In the genomic region with DNA sequence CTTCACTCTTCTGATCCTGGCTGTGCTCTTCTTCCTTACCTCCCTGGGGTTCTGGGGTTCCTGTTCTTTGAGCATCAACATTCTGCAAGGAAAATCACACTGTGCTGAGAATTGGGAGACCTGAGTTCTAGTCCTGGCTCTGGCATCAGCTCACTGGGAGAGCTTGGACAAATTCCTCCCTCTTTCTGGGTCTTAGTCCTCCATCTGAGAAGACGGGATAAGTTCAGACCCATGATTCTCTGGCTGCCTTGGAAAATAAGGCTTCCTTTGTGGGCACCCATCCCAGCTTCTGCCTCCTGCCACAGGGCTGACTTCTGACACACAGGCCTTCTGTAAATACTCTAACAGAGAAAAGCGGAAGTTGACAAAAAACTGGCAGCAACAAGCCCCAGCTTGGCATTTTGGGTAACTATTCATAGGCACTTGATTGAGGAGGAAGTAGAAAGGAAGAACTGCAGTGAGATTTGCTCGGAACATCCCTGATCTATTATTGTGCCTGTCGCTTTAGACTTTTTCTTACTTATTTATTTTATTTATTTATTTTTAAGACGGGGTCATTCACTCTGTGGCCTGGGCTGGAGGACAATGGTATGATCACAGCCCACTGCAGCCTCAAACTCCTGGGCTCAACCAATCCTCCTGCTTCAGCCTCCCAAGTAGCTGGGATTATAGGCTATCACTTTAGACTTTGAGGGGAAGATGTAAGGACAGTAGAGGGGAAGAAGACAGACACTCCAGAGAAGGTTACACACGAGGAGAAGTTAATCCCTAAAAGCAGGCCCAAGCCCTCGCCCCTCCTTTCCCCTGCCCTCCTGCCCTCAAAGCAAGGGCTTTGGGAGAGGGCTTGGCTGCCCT, we compare ENCODE assay signal across 1 cellular context.
TF ChIP-seq lines count a peak whose summit lies in the region.

No MANE protein-coding gene starts in this region.

TF ChIP-seq in GM12878, 131 proteins besides CTCF, POLR2A, EP300 and RAD21 (continued from another document):
- TF ChIP-seq, protein P1, sequence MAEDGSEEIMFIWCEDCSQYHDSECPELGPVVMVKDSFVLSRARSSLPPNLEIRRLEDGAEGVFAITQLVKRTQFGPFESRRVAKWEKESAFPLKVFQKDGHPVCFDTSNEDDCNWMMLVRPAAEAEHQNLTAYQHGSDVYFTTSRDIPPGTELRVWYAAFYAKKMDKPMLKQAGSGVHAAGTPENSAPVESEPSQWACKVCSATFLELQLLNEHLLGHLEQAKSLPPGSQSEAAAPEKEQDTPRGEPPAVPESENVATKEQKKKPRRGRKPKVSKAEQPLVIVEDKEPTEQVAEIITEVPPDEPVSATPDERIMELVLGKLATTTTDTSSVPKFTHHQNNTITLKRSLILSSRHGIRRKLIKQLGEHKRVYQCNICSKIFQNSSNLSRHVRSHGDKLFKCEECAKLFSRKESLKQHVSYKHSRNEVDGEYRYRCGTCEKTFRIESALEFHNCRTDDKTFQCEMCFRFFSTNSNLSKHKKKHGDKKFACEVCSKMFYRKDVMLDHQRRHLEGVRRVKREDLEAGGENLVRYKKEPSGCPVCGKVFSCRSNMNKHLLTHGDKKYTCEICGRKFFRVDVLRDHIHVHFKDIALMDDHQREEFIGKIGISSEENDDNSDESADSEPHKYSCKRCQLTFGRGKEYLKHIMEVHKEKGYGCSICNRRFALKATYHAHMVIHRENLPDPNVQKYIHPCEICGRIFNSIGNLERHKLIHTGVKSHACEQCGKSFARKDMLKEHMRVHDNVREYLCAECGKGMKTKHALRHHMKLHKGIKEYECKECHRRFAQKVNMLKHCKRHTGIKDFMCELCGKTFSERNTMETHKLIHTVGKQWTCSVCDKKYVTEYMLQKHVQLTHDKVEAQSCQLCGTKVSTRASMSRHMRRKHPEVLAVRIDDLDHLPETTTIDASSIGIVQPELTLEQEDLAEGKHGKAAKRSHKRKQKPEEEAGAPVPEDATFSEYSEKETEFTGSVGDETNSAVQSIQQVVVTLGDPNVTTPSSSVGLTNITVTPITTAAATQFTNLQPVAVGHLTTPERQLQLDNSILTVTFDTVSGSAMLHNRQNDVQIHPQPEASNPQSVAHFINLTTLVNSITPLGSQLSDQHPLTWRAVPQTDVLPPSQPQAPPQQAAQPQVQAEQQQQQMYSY (CRISPR knock-in tag; IDR thresholded peaks at IDR 0.05) = no peak
- TF ChIP-seq CHD4 (IDR thresholded peaks at IDR 0.05) = no peak
- TF ChIP-seq BMI1 (IDR thresholded peaks at IDR 0.05; ENCODE audit: borderline replicate concordance) = no peak
- no peak for TF ChIP-seq HDGF (IDR thresholded peaks at IDR 0.05)
- TF ChIP-seq, protein P2, sequence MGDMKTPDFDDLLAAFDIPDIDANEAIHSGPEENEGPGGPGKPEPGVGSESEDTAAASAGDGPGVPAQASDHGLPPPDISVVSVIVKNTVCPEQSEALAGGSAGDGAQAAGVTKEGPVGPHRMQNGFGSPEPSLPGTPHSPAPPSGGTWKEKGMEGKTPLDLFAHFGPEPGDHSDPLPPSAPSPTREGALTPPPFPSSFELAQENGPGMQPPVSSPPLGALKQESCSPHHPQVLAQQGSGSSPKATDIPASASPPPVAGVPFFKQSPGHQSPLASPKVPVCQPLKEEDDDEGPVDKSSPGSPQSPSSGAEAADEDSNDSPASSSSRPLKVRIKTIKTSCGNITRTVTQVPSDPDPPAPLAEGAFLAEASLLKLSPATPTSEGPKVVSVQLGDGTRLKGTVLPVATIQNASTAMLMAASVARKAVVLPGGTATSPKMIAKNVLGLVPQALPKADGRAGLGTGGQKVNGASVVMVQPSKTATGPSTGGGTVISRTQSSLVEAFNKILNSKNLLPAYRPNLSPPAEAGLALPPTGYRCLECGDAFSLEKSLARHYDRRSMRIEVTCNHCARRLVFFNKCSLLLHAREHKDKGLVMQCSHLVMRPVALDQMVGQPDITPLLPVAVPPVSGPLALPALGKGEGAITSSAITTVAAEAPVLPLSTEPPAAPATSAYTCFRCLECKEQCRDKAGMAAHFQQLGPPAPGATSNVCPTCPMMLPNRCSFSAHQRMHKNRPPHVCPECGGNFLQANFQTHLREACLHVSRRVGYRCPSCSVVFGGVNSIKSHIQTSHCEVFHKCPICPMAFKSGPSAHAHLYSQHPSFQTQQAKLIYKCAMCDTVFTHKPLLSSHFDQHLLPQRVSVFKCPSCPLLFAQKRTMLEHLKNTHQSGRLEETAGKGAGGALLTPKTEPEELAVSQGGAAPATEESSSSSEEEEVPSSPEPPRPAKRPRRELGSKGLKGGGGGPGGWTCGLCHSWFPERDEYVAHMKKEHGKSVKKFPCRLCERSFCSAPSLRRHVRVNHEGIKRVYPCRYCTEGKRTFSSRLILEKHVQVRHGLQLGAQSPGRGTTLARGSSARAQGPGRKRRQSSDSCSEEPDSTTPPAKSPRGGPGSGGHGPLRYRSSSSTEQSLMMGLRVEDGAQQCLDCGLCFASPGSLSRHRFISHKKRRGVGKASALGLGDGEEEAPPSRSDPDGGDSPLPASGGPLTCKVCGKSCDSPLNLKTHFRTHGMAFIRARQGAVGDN (IDR thresholded peaks at IDR 0.05) = peak; percentile 95
- TF ChIP-seq FOXM1 (IDR thresholded peaks at IDR 0.05; ENCODE audit: low read depth, low read length) = no peak
- no peak for TF ChIP-seq NR2C2 (IDR thresholded peaks at IDR 0.05; ENCODE audit: borderline replicate concordance, control insufficient read depth, insufficient read length, low read depth)
- TF ChIP-seq, protein P3, sequence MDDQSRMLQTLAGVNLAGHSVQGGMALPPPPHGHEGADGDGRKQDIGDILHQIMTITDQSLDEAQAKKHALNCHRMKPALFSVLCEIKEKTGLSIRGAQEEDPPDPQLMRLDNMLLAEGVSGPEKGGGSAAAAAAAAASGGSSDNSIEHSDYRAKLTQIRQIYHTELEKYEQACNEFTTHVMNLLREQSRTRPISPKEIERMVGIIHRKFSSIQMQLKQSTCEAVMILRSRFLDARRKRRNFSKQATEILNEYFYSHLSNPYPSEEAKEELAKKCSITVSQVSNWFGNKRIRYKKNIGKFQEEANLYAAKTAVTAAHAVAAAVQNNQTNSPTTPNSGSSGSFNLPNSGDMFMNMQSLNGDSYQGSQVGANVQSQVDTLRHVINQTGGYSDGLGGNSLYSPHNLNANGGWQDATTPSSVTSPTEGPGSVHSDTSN (IDR thresholded peaks at IDR 0.05; ENCODE audit: insufficient replicate concordance, low read depth, low read length) = no peak
